15 cellular contexts compared by ENCODE assay signal in genomic region chr2:20645301-20645701, GRCh38. TPM values are rescaled to one million over a fixed set of nuclear protein-coding genes. Genes with fewer than 3 reads are reported as not detected.
DNase-seq lines count a peak whose midpoint lies in the region; ATAC-seq and TF ChIP-seq lines count a peak whose summit lies in the region.
"Had no signal": no experiment of that assay in that cellular context is flagged by ENCODE, and none has a peak within 500 bp of the region (broad histone marks: within the 10 kb centered on the region; RNA-seq: fewer than 3 reads in every experiment).

No MANE protein-coding gene starts in this region.

- H3K4me1 Mint-ChIP-seq in chondrocyte (ENCODE audit: low read depth), result peaks cover 46% of the 10 kb centered on the region

- H3K4me3 ChIP-seq in right atrium auricular region (no peak overlapping the region), sigmoid colon (no peak overlapping the region), tibial artery (no peak overlapping the region)
- H3K4me3 ChIP-seq: BLaER1 treated with 17β-estradiol and CSF1 and Interleukin-3, amounts not matched to agents 10 nM and 100 nM; GM23338 had no signal

- TF ChIP-seq CTCF in right atrium auricular region (IDR thresholded peaks at IDR 0.05) (no peak), chondrocyte (IDR thresholded peaks at IDR 0.05) (no peak), sigmoid colon (IDR thresholded peaks at IDR 0.05) (no peak), tibial artery (IDR thresholded peaks at IDR 0.05) (no peak)

- TF ChIP-seq POLR2A in sigmoid colon (IDR thresholded peaks at IDR 0.05), result no peak

- 94% methylated on average over 14 of the region's 14 CpGs for WGBS in sigmoid colon, 2 donors

- H3K27ac ChIP-seq in right atrium auricular region (no peak overlapping the region), sigmoid colon (peak overlapping the region; percentile 20 to 97 (median 34)), tibial artery (peak overlapping the region; percentile 95 to 98)
- H3K27ac ChIP-seq: BLaER1 treated with 17β-estradiol and CSF1 and Interleukin-3, amounts not matched to agents 10 nM and 100 nM had no signal

- no peak overlapping the region for H3K27ac Mint-ChIP-seq in chondrocyte (ENCODE audit: unreplicated experiment)
- H3K27ac Mint-ChIP-seq: CD4-positive, CD25-positive, alpha-beta regulatory T cell; GM23338 had no signal

- H3K27me3 ChIP-seq in right atrium auricular region (no peaks in the 10 kb centered on the region), sigmoid colon (no peaks in the 10 kb centered on the region), tibial artery (no peaks in the 10 kb centered on the region)
- H3K27me3 ChIP-seq: BLaER1 treated with 17β-estradiol and CSF1 and Interleukin-3, amounts not matched to agents 10 nM and 100 nM had no signal

- H3K27me3 Mint-ChIP-seq in chondrocyte (ENCODE audit: low read depth), result no peaks in the 10 kb centered on the region
- H3K27me3 Mint-ChIP-seq: CD4-positive, CD25-positive, alpha-beta regulatory T cell had no signal

- intact Hi-C loops in Right ventricle myocardium superior (cut with DNase I) (no loop called here), sigmoid colon (cut with DNase I) (loop anchor here (10.0 kb wide), 1 partner anchor 510 kb away; no protein-coding TSS in a partner anchor), tibial artery (cut with DNase I; ENCODE audit: low total_unique reads) (loop anchor here (5.0 kb wide), 1 partner anchor 268 kb away; no protein-coding TSS in a partner anchor)

- H3K4me1 ChIP-seq in right atrium auricular region, result peaks cover 0 to 57% of the 10 kb centered on the region in 2 donors
- H3K4me1 ChIP-seq in sigmoid colon, result peaks cover 0 to 63% (median 58%) of the 10 kb centered on the region in 4 donors
- peaks cover 3 to 63% (median 50%) of the 10 kb centered on the region in 4 donors for H3K4me1 ChIP-seq in tibial artery

- no peak for TF ChIP-seq EP300 in sigmoid colon (IDR thresholded peaks at IDR 0.05)

- ATAC-seq in Right ventricle myocardium superior (ENCODE audit: poor library complexity) (no peak), GM21367 (IDR thresholded peaks at IDR 0.05; ENCODE audit: unreplicated experiment) (no peak)
- ATAC-seq: GM23338 had no signal

- peaks cover 47% of the 10 kb centered on the region for H3K36me3 ChIP-seq in right atrium auricular region
- H3K36me3 ChIP-seq in sigmoid colon, result peaks cover 0 to 46% (median 20%) of the 10 kb centered on the region in 4 donors
- H3K36me3 ChIP-seq in tibial artery, result peaks cover 21 to 55% (median 35%) of the 10 kb centered on the region in 3 donors

- no peak overlapping the region for H3K4me3 Mint-ChIP-seq in chondrocyte (ENCODE audit: unreplicated experiment)
- H3K4me3 Mint-ChIP-seq: GM23338 had no signal

- H3K9me3 ChIP-seq in right atrium auricular region (no peaks in the 10 kb centered on the region), sigmoid colon (no peaks in the 10 kb centered on the region), tibial artery (no peaks in the 10 kb centered on the region)
- H3K9me3 ChIP-seq: BLaER1 treated with 17β-estradiol and CSF1 and Interleukin-3, amounts not matched to agents 10 nM and 100 nM had no signal

- H3K9me3 Mint-ChIP-seq in chondrocyte (ENCODE audit: low read depth), result no peaks in the 10 kb centered on the region
- H3K9me3 Mint-ChIP-seq: CD4-positive, CD25-positive, alpha-beta regulatory T cell; GM23338 had no signal

- peak; percentile 12 for DNase-seq in Right ventricle myocardium superior
- no peak for DNase-seq in right atrium auricular region (ENCODE audit: low spot score)
- peak; percentile 82 for DNase-seq in chondrocyte (ENCODE audit: low spot score)
- DNase-seq in sigmoid colon, result no peak
- DNase-seq in tibial artery, result no peak
- no peak for DNase-seq in globus pallidus (ENCODE audit: low spot score)
- DNase-seq: 8988T; AML-193; Calu3; CD4-positive, CD25-positive, alpha-beta regulatory T cell; DMS 273 treated with DMSO at 0.1 percent for 48 hours; H7 had no signal

- peaks cover 21% of the 10 kb centered on the region for H3K36me3 Mint-ChIP-seq in chondrocyte (ENCODE audit: low read depth)

RNA-seq across cellular contexts. Expression of gene HS1BP3, which starts 5.6 kb away (rescaled TPM):
- total RNA-seq in Right ventricle myocardium superior, result 19.7 TPM
- total RNA-seq in right atrium auricular region, result 10 to 100 TPM; 19.5 to 26.0 TPM
- 24.6 to 33.8 TPM (median 33.2 TPM) in 3 replicates for total RNA-seq in chondrocyte
- total RNA-seq in sigmoid colon, result 10 to 100 TPM; 32.3 to 54.6 (median 41.8) TPM
- polyA plus RNA-seq in sigmoid colon, result 10 to 100 TPM; 25.2 to 36.3 (median 25.3) TPM

RNA-seq across cellular contexts. Expression of gene GDF7, which starts 21.6 kb away (rescaled TPM):
- total RNA-seq in Right ventricle myocardium superior (0.38 TPM), right atrium auricular region (1 to 10 TPM; 1.1 to 1.7 TPM), chondrocyte (10.9 to 12.8 TPM (median 12.6 TPM) in 3 replicates), sigmoid colon (1 to 10 TPM in 1 of 4 donors, under 1 TPM in 3; 0.49 to 1.6 (median 0.77) TPM)
- under 1 TPM; under 0.01 to 0.60 (median under 0.01) TPM for polyA plus RNA-seq in sigmoid colon
- total RNA-seq: Calu3 had no signal

Comparison
In these comparisons a context has a peak if more than half of its experiments do, and no peak if none do; other contexts are left out.
1. DNase-seq: peak in Right ventricle myocardium superior (single experiment) and chondrocyte (single experiment); none in right atrium auricular region (single experiment), sigmoid colon (single experiment), tibial artery (0 of 2) and globus pallidus (single experiment).
2. H3K27ac ChIP-seq: peak in sigmoid colon (4 of 4) and tibial artery (2 of 2); none in right atrium auricular region (0 of 2).